In genomic region chr3:46656778-46657556, GRCh38 we compare ENCODE assay signal across 26 cellular contexts. TPM values are rescaled to one million over a fixed set of nuclear protein-coding genes. Genes with fewer than 3 reads are reported as not detected.
A peak's percentile ranks its signal among the peaks of the same experiment; 100 is the strongest.
DNase-seq lines count a peak whose midpoint lies in the region; ATAC-seq and TF ChIP-seq lines count a peak whose summit lies in the region.
"Had no signal": no experiment of that assay in that cellular context is flagged by ENCODE, and none has a peak within 500 bp of the region (broad histone marks: within the 10 kb centered on the region; RNA-seq: fewer than 3 reads in every experiment).

No MANE protein-coding gene starts in this region.

- H3K4me1 ChIP-seq in HEK293 (ENCODE audit: control insufficient read depth, insufficient read depth, low read length) (no peaks in the 10 kb centered on the region), smooth muscle cell (ENCODE audit: low read depth) (peaks cover 12% of the 10 kb centered on the region)
- H3K4me1 ChIP-seq: uterus had no signal

- H3K27me3 ChIP-seq in smooth muscle cell (ENCODE audit: low read depth), result no peaks in the 10 kb centered on the region
- H3K27me3 ChIP-seq: ovary, right lobe of liver, SJSA1, uterus had no signal

- H3K27ac ChIP-seq in HEK293 (ENCODE audit: extremely low read depth, low read depth, low read length) (no peak overlapping the region), smooth muscle cell (ENCODE audit: low read depth) (no peak overlapping the region)
- H3K27ac ChIP-seq: ovary, right lobe of liver, SJSA1, uterus had no signal

- peak; percentile 78 for DNase-seq in AG10803 (ENCODE audit: low read depth)
- DNase-seq in NCI-H524 (lab: John Stamatoyannopoulos, UW), result peak; percentile 66 to 72
- DNase-seq in SK-N-DZ (ENCODE audit: low spot score), result no peak
- DNase-seq in SHP77 (lab: John Stamatoyannopoulos, UW), result no peak
- no peak for DNase-seq in smooth muscle cell (lab: John Stamatoyannopoulos, UW; ENCODE audit: unreplicated experiment)
- no peak for DNase-seq in ureter (ENCODE audit: low spot score)
- DNase-seq: activated CD4-positive, CD25-positive, alpha-beta regulatory T cell treated with anti-CD3 and anti-CD28 coated beads, Interleukin-2, amount 50 U/mL, for 72 hours; activated gamma-delta T cell treated with Interleukin-2 at 50 U/mL for 16 hours; amygdala; CD4-positive, alpha-beta T cell; DND-41; NCI-H2029 treated with DMSO at 0.1 percent for 48 hours; ovary; right lobe of liver; stimulated activated CD4-positive, alpha-beta T cell treated with anti-CD3 and anti-CD28 coated beads, Interleukin-1b, Interleukin-23, amount 100 ng/mL, for 48 hours; T-helper 9 cell; uterus had no signal

- H3K4me3 ChIP-seq in AG10803 (ENCODE audit: low read length) (no peak overlapping the region), HEK293 (ENCODE audit: low read depth, low read length) (no peak overlapping the region), smooth muscle cell (no peak overlapping the region)
- H3K4me3 ChIP-seq: ovary, right lobe of liver, SJSA1, uterus had no signal

- no peaks in the 10 kb centered on the region for H3F3A ChIP-seq in smooth muscle cell (ENCODE audit: low read depth)

- H4K20me1 ChIP-seq in smooth muscle cell (ENCODE audit: low read depth), result no peaks in the 10 kb centered on the region

- H3K9ac ChIP-seq in smooth muscle cell (ENCODE audit: low read depth), result no peak overlapping the region

- TF ChIP-seq CTCF in AG10803 (conservative IDR thresholded peaks at IDR 0.05; ENCODE audit: low read length) (no peak), HEK293 (tag by site-specific recombination; IDR thresholded peaks at IDR 0.05) (no peak), smooth muscle cell (IDR thresholded peaks at IDR 0.05; ENCODE audit: borderline replicate concordance, insufficient read depth, poor library complexity, severe bottlenecking) (no peak)

- POLR2A ChIA-PET in HEK293 (lab: Yijun Ruan, JAX), result no interaction called here

- no peak overlapping the region for H3K4me2 ChIP-seq in smooth muscle cell

- CTCF ChIA-PET in HEK293 (lab: Yijun Ruan, JAX), result no interaction called here

- no peaks in the 10 kb centered on the region for H3K9me3 ChIP-seq in HEK293 (ENCODE audit: control insufficient read depth, insufficient read depth, low read depth, low read length)
- H3K9me3 ChIP-seq in smooth muscle cell (replicated peaks; ENCODE audit: low read depth), result peaks cover 4% of the 10 kb centered on the region
- H3K9me3 ChIP-seq: ovary, right lobe of liver, SJSA1, uterus had no signal

- no peak overlapping the region for H2AFZ ChIP-seq in smooth muscle cell (ENCODE audit: low read depth)

- peak; percentile 69 for ATAC-seq in esophagus mucosa
- ATAC-seq: HepG2, right lobe of liver had no signal

- WGBS in smooth muscle cell (ENCODE audit: low lambda C conversion rate), result 86% methylated on average over 9 of the region's 9 CpGs

- no peaks in the 10 kb centered on the region for H3K36me3 ChIP-seq in HEK293 (ENCODE audit: control insufficient read depth in 2 of 2, insufficient read depth in 1 of 2, low read length in 2 of 2)
- H3K36me3 ChIP-seq in smooth muscle cell (ENCODE audit: low read depth), result no peaks in the 10 kb centered on the region
- H3K36me3 ChIP-seq: ovary, right lobe of liver, SJSA1, uterus had no signal

- H3K79me2 ChIP-seq in smooth muscle cell (ENCODE audit: low read depth), result no peaks in the 10 kb centered on the region

TF ChIP-seq in HEK293, 187 proteins besides CTCF, POLR2A, EP300 and RAD21:
- no peak for TF ChIP-seq REST (tag by site-specific recombination; IDR thresholded peaks at IDR 0.05)
- TF ChIP-seq ZBTB26 (tag by site-specific recombination; optimal IDR thresholded peaks at IDR 0.05), result no peak
- TF ChIP-seq ZNF302 (tag by site-specific recombination; IDR thresholded peaks at IDR 0.05; ENCODE audit: low read depth), result no peak
- TF ChIP-seq GLIS1 (tag by site-specific recombination; IDR thresholded peaks at IDR 0.05), result peak; percentile 75
- TF ChIP-seq MEIS1 (CRISPR knock-in tag; IDR thresholded peaks at IDR 0.05; ENCODE audit: borderline replicate concordance), result no peak
- TF ChIP-seq SALL2 (tag by site-specific recombination; IDR thresholded peaks at IDR 0.05; ENCODE audit: borderline replicate concordance), result no peak
- no peak for TF ChIP-seq BCL11B (tag by site-specific recombination; IDR thresholded peaks at IDR 0.05; ENCODE audit: low read depth)
- TF ChIP-seq ZNF670 (tag by site-specific recombination; IDR thresholded peaks at IDR 0.05; ENCODE audit: low read depth), result no peak
- TF ChIP-seq ZNF48 (tag by site-specific recombination; IDR thresholded peaks at IDR 0.05), result no peak
- TF ChIP-seq IKZF3 (tag by site-specific recombination; IDR thresholded peaks at IDR 0.05), result no peak
- peak; percentile 61 for TF ChIP-seq ZIC2 (tag by site-specific recombination; IDR thresholded peaks at IDR 0.05)
- no peak for TF ChIP-seq ZSCAN4 (tag by site-specific recombination; IDR thresholded peaks at IDR 0.05)
TF ChIP-seq in HEK293: peak in this region for 2.

RNA-seq across cellular contexts. Expression of gene ALS2CL, which starts 36.5 kb away (rescaled TPM):
- total RNA-seq in esophagus mucosa (55.7 TPM), smooth muscle cell (7.3 and 8.5 TPM in 2 replicates), ureter (64.5 TPM)
- 2.3 and 5.6 TPM in 2 replicates for polyA plus RNA-seq in SK-N-DZ (2014; cell fraction: cytosol; rRNA removed)
- polyA plus RNA-seq in SK-N-DZ (2014; cell fraction: nucleus; rRNA removed), result 12.3 and 14.3 TPM in 2 replicates
- polyA plus RNA-seq in smooth muscle cell, result 9.4 and 16.5 TPM in 2 replicates
- total RNA-seq: HepG2 had no signal
- polyA plus RNA-seq: HepG2 had no signal

RNA-seq across cellular contexts. Expression of gene TMIE, which starts 44.2 kb away (rescaled TPM):
- total RNA-seq in esophagus mucosa (1.6 TPM), smooth muscle cell (0.36 and 0.67 TPM in 2 replicates), ureter (1.0 TPM)
- polyA plus RNA-seq in SK-N-DZ (2014; cell fraction: cytosol; rRNA removed), result not detected in 2 replicates
- polyA plus RNA-seq in SK-N-DZ (2014; cell fraction: nucleus; rRNA removed), result not detected in 2 replicates
- polyA plus RNA-seq in smooth muscle cell, result 1.1 and 2.0 TPM in 2 replicates
- total RNA-seq: HepG2, SJSA1 had no signal
- polyA plus RNA-seq: HepG2 had no signal

RNA-seq across cellular contexts. Expression of gene FAM240A, which starts 44.6 kb away (rescaled TPM):
- total RNA-seq in esophagus mucosa (not detected), smooth muscle cell (not detected in 2 replicates), ureter (not detected)
- not detected in 2 replicates for polyA plus RNA-seq in SK-N-DZ (2014; cell fraction: cytosol; rRNA removed)
- polyA plus RNA-seq in SK-N-DZ (2014; cell fraction: nucleus; rRNA removed), result not detected in 2 replicates
- not detected in 2 replicates for polyA plus RNA-seq in smooth muscle cell
- total RNA-seq: CD4-positive, alpha-beta T cell; cerebellum; frontal cortex; HepG2; liver; M059J; myocyte; right lobe of liver; SJSA1; uterus had no signal
- polyA plus RNA-seq: HepG2, liver, ovary had no signal

Comparison
In these comparisons a context has a peak if more than half of its experiments do, and no peak if none do; other contexts are left out.
1. DNase-seq: peak in AG10803 (single experiment) and NCI-H524 (2 of 2); none in SK-N-DZ (single experiment), SHP77 (0 of 2), smooth muscle cell (single experiment) and ureter (single experiment).